In genomic region chr19:45862564-45863334, GRCh38 we compare ENCODE assay signal across 1 cellular context.
TF ChIP-seq lines count a peak whose summit lies in the region.

Gene SYMPK (minus strand): TSS chr19:45863147. CDS start chr19:45854495, 8,652 bp downstream.

TF ChIP-seq in K562, 482 proteins besides CTCF, POLR2A, EP300 and RAD21 (continued from another document and continues in another):
- TF ChIP-seq MCM3 (IDR thresholded peaks at IDR 0.05) (no peak), PPARD (CRISPR knock-in tag; IDR thresholded peaks at IDR 0.05) (no peak), SAP30 (IDR thresholded peaks at IDR 0.05; ENCODE audit: borderline replicate concordance, insufficient read depth, low read depth, low read length, poor library complexity, severe bottlenecking) (peak; percentile 27), STAT5B (CRISPR knock-in tag; IDR thresholded peaks at IDR 0.05) (no peak), KLF1 (tag; IDR thresholded peaks at IDR 0.05) (peak; percentile 87), PTTG1 (tag; IDR thresholded peaks at IDR 0.05; ENCODE audit: low read depth) (no peak), RBM22 (IDR thresholded peaks at IDR 0.05; ENCODE audit: low read depth, low read length, poor library complexity, severe bottlenecking) (no peak), SMARCA4 (IDR thresholded peaks at IDR 0.05) (peak; percentile 43; the same call in 1 of the 2 replicates), ERF (CRISPR knock-in tag; IDR thresholded peaks at IDR 0.05) (no peak), TRIM24 (IDR thresholded peaks at IDR 0.05) (no peak), CREB1 (IDR thresholded peaks at IDR 0.05) (no peak; the same call in 1 of the 2 replicates), CREB1 (CRISPR knock-in tag; IDR thresholded peaks at IDR 0.05) (peak; percentile 80), ZNF77 (CRISPR knock-in tag; IDR thresholded peaks at IDR 0.05) (no peak), MYC (IDR thresholded peaks at IDR 0.05; ENCODE audit: low read depth, low read length) (peak; percentile 48), MYC (CRISPR knock-in tag; IDR thresholded peaks at IDR 0.05; ENCODE audit: borderline replicate concordance, low read depth) (peak; percentile 60; the same call in 1 of the 2 replicates), ZNF12 (CRISPR knock-in tag; IDR thresholded peaks at IDR 0.05) (no peak), ZNF324 (CRISPR knock-in tag; IDR thresholded peaks at IDR 0.05) (no peak), MBD2 (IDR thresholded peaks at IDR 0.05; ENCODE audit: borderline replicate concordance, low read depth) (peak; percentile 95), SIX5 (IDR thresholded peaks at IDR 0.05; ENCODE audit: borderline replicate concordance in 1 of 2, insufficient read depth in 1 of 2, low read depth in 1 of 2, low read length in 2 of 2) (peak; percentile 97 to 98), SMAD4 (CRISPR knock-in tag; conservative IDR thresholded peaks at IDR 0.05) (no peak; the same call in 1 of the 2 replicates), NFIC (IDR thresholded peaks at IDR 0.05) (0 out of 2 replicates have a peak, but pooled peaks have one; percentile 24), DIDO1 (tag; IDR thresholded peaks at IDR 0.05; ENCODE audit: low read depth) (no peak), SMAD2 (IDR thresholded peaks at IDR 0.05; ENCODE audit: low read depth, low read length) (no peak), ESRRB (CRISPR knock-in tag; IDR thresholded peaks at IDR 0.05; ENCODE audit: borderline replicate concordance) (no peak), MTF1 (CRISPR knock-in tag; IDR thresholded peaks at IDR 0.05; ENCODE audit: borderline replicate concordance) (no peak), HMGN3 (IDR thresholded peaks at IDR 0.05; ENCODE audit: borderline replicate concordance, extremely low read depth, insufficient read length, low read depth, low read length) (peak; percentile 44), ARNT (IDR thresholded peaks at IDR 0.05) (0 out of 4 replicates have a peak, but pooled peaks of 1 of the 2 experiments have one; percentile 46), YY1 (IDR thresholded peaks at IDR 0.05; ENCODE audit: borderline replicate concordance in 1 of 3, control insufficient read depth in 1 of 3, extremely low read depth in 1 of 3, insufficient read depth in 3 of 3, insufficient read length in 1 of 3, insufficient replicate concordance in 2 of 3, low read depth in 1 of 3, low read length in 2 of 3) (peak; percentile 75 to 95 (median 94)), RB1 (IDR thresholded peaks at IDR 0.05; ENCODE audit: low read depth) (peak; percentile 81), TEAD1 (CRISPR knock-in tag; IDR thresholded peaks at IDR 0.05) (peak in 1 of 2 experiments; percentile 85; a peak in 2 of 4 replicates), ZNF175 (CRISPR knock-in tag; IDR thresholded peaks at IDR 0.05; ENCODE audit: low read depth) (0 out of 2 replicates have a peak, but pooled peaks have one; percentile 25), ZBTB2 (IDR thresholded peaks at IDR 0.05) (peak; percentile 91), PRMT5 (CRISPR knock-in tag; IDR thresholded peaks at IDR 0.05) (no peak), DPF2 (IDR thresholded peaks at IDR 0.05) (peak; percentile 33), XRCC4 (IDR thresholded peaks at IDR 0.05; ENCODE audit: extremely low read depth, insufficient read depth, insufficient read length) (no peak), CXXC5 (CRISPR knock-in tag; IDR thresholded peaks at IDR 0.05) (peak; percentile 96), MIER1 (IDR thresholded peaks at IDR 0.05; ENCODE audit: low read depth) (peak; percentile 61; the same call in 1 of the 2 replicates), CBX5 (IDR thresholded peaks at IDR 0.05; ENCODE audit: borderline replicate concordance, low read depth) (no peak), MTA2 (IDR thresholded peaks at IDR 0.05; ENCODE audit: low read depth) (no peak), U2AF2 (optimal IDR thresholded peaks at IDR 0.05; ENCODE audit: low read depth, low read length) (no peak), MED1 (CRISPR knock-in tag; IDR thresholded peaks at IDR 0.05; ENCODE audit: borderline replicate concordance) (no peak), JUND (IDR thresholded peaks at IDR 0.05; ENCODE audit: borderline replicate concordance, low read depth, low read length) (peak; percentile 57), JUND (tag; IDR thresholded peaks at IDR 0.05; ENCODE audit: borderline replicate concordance, low read depth, low read length) (no peak), ZNF695 (CRISPR knock-in tag; IDR thresholded peaks at IDR 0.05) (no peak), TARDBP (IDR thresholded peaks at IDR 0.05) (no peak), SREBF2 (CRISPR knock-in tag; IDR thresholded peaks at IDR 0.05) (no peak), PHB (CRISPR knock-in tag; IDR thresholded peaks at IDR 0.05) (peak; percentile 85; the same call in 1 of the 2 replicates), MCM2 (IDR thresholded peaks at IDR 0.05; ENCODE audit: low read depth) (no peak), CBX3 (IDR thresholded peaks at IDR 0.05; ENCODE audit: borderline replicate concordance in 1 of 2, low read length in 2 of 2) (no peak; a peak in 1 of 3 replicates), KAT2B (IDR thresholded peaks at IDR 0.05; ENCODE audit: low read depth, low read length) (no peak), ATF4 (CRISPR knock-in tag; IDR thresholded peaks at IDR 0.05) (no peak), TSC22D4 (tag; IDR thresholded peaks at IDR 0.05) (no peak), ZNF707 (CRISPR knock-in tag; conservative IDR thresholded peaks at IDR 0.05) (no peak), HNRNPLL (IDR thresholded peaks at IDR 0.05; ENCODE audit: low read depth, low read length, poor library complexity, severe bottlenecking) (peak; percentile 53), ZBTB8A (IDR thresholded peaks at IDR 0.05; ENCODE audit: partially characterized antibody) (no peak), ELF1 (tag; IDR thresholded peaks at IDR 0.05) (peak; percentile 94), ZSCAN32 (CRISPR knock-in tag; IDR thresholded peaks at IDR 0.05) (no peak), COPS2 (conservative IDR thresholded peaks at IDR 0.05) (no peak), LARP7 (IDR thresholded peaks at IDR 0.05) (no peak), MTA3 (IDR thresholded peaks at IDR 0.05; ENCODE audit: borderline replicate concordance) (0 out of 2 replicates have a peak, but pooled peaks have one; percentile 20), ZNF140 (CRISPR knock-in tag; IDR thresholded peaks at IDR 0.05) (no peak), SOX6 (IDR thresholded peaks at IDR 0.05) (0 out of 2 replicates have a peak, but pooled peaks have one; percentile 37)
- TF ChIP-seq, protein P1, sequence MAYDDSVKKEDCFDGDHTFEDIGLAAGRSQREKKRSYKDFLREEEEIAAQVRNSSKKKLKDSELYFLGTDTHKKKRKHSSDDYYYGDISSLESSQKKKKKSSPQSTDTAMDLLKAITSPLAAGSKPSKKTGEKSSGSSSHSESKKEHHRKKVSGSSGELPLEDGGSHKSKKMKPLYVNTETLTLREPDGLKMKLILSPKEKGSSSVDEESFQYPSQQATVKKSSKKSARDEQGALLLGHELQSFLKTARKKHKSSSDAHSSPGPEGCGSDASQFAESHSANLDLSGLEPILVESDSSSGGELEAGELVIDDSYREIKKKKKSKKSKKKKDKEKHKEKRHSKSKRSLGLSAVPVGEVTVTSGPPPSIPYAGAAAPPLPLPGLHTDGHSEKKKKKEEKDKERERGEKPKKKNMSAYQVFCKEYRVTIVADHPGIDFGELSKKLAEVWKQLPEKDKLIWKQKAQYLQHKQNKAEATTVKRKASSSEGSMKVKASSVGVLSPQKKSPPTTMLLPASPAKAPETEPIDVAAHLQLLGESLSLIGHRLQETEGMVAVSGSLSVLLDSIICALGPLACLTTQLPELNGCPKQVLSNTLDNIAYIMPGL (CRISPR knock-in tag; IDR thresholded peaks at IDR 0.05), result peak; percentile 29; the same call in 1 of the 2 replicates
- TF ChIP-seq, protein P2, sequence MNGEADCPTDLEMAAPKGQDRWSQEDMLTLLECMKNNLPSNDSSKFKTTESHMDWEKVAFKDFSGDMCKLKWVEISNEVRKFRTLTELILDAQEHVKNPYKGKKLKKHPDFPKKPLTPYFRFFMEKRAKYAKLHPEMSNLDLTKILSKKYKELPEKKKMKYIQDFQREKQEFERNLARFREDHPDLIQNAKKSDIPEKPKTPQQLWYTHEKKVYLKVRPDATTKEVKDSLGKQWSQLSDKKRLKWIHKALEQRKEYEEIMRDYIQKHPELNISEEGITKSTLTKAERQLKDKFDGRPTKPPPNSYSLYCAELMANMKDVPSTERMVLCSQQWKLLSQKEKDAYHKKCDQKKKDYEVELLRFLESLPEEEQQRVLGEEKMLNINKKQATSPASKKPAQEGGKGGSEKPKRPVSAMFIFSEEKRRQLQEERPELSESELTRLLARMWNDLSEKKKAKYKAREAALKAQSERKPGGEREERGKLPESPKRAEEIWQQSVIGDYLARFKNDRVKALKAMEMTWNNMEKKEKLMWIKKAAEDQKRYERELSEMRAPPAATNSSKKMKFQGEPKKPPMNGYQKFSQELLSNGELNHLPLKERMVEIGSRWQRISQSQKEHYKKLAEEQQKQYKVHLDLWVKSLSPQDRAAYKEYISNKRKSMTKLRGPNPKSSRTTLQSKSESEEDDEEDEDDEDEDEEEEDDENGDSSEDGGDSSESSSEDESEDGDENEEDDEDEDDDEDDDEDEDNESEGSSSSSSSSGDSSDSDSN (IDR thresholded peaks at IDR 0.05; ENCODE audit: borderline replicate concordance in 1 of 2, low read depth in 2 of 2, low read length in 2 of 2), result no peak
- TF ChIP-seq, protein P3, sequence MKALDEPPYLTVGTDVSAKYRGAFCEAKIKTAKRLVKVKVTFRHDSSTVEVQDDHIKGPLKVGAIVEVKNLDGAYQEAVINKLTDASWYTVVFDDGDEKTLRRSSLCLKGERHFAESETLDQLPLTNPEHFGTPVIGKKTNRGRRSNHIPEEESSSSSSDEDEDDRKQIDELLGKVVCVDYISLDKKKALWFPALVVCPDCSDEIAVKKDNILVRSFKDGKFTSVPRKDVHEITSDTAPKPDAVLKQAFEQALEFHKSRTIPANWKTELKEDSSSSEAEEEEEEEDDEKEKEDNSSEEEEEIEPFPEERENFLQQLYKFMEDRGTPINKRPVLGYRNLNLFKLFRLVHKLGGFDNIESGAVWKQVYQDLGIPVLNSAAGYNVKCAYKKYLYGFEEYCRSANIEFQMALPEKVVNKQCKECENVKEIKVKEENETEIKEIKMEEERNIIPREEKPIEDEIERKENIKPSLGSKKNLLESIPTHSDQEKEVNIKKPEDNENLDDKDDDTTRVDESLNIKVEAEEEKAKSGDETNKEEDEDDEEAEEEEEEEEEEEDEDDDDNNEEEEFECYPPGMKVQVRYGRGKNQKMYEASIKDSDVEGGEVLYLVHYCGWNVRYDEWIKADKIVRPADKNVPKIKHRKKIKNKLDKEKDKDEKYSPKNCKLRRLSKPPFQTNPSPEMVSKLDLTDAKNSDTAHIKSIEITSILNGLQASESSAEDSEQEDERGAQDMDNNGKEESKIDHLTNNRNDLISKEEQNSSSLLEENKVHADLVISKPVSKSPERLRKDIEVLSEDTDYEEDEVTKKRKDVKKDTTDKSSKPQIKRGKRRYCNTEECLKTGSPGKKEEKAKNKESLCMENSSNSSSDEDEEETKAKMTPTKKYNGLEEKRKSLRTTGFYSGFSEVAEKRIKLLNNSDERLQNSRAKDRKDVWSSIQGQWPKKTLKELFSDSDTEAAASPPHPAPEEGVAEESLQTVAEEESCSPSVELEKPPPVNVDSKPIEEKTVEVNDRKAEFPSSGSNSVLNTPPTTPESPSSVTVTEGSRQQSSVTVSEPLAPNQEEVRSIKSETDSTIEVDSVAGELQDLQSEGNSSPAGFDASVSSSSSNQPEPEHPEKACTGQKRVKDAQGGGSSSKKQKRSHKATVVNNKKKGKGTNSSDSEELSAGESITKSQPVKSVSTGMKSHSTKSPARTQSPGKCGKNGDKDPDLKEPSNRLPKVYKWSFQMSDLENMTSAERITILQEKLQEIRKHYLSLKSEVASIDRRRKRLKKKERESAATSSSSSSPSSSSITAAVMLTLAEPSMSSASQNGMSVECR (CRISPR knock-in tag; IDR thresholded peaks at IDR 0.05), result no peak
- TF ChIP-seq, protein P4, sequence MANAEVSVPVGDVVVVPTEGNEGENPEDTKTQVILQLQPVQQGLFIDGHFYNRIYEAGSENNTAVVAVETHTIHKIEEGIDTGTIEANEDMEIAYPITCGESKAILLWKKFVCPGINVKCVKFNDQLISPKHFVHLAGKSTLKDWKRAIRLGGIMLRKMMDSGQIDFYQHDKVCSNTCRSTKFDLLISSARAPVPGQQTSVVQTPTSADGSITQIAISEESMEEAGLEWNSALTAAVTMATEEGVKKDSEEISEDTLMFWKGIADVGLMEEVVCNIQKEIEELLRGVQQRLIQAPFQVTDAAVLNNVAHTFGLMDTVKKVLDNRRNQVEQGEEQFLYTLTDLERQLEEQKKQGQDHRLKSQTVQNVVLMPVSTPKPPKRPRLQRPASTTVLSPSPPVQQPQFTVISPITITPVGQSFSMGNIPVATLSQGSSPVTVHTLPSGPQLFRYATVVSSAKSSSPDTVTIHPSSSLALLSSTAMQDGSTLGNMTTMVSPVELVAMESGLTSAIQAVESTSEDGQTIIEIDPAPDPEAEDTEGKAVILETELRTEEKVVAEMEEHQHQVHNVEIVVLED (CRISPR knock-in tag; IDR thresholded peaks at IDR 0.05), result peak; percentile 86
- TF ChIP-seq, protein P5, sequence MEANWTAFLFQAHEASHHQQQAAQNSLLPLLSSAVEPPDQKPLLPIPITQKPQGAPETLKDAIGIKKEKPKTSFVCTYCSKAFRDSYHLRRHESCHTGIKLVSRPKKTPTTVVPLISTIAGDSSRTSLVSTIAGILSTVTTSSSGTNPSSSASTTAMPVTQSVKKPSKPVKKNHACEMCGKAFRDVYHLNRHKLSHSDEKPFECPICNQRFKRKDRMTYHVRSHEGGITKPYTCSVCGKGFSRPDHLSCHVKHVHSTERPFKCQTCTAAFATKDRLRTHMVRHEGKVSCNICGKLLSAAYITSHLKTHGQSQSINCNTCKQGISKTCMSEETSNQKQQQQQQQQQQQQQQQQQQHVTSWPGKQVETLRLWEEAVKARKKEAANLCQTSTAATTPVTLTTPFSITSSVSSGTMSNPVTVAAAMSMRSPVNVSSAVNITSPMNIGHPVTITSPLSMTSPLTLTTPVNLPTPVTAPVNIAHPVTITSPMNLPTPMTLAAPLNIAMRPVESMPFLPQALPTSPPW (CRISPR knock-in tag; IDR thresholded peaks at IDR 0.05), result peak; percentile 39; the same call in 1 of the 2 replicates
